26 cellular contexts compared by ENCODE assay signal in genomic region chr17:17406225-17406624, GRCh38.
DNase-seq lines count a peak whose midpoint lies in the region; ATAC-seq, FAIRE-seq and TF ChIP-seq lines count a peak whose summit lies in the region.
"Had no signal": no experiment of that assay in that cellular context is flagged by ENCODE, and none has a peak within 500 bp of the region (broad histone marks: within the 10 kb centered on the region; RNA-seq: fewer than 3 reads in every experiment).

No MANE protein-coding gene starts in this region.

- H3K4me3 Mint-ChIP-seq in endodermal cell: no peak overlapping the region
- H3K4me3 Mint-ChIP-seq in naive thymus-derived CD8-positive, alpha-beta T cell: peak overlapping the region in 4 of 10 donors; percentile 20 to 61 (median 37)
- H3K4me3 Mint-ChIP-seq: activated CD4-positive, alpha-beta memory T cell treated with anti-CD3 and anti-CD28 coated beads, Interleukin-2, amount 10 ng/mL, durations not matched to agents 7 days and 5 days; IgD-negative memory B cell; mesothelial cell of epicardium; stimulated activated naive B cell treated with anti-CD40 and anti-IgM and Interleukin-4, amounts not matched to agents 10 μg/mL and 1 μg/mL and 100 μg/mL, for 72 hours had no signal

- peaks cover 0 to 3% (median 0%) of the 10 kb centered on the region in 9 donors for H3K27me3 ChIP-seq in heart left ventricle
- H3K27me3 ChIP-seq in endodermal cell (ENCODE audit: control insufficient read depth, insufficient read depth, low read length, poor library complexity, severe bottlenecking): no peaks in the 10 kb centered on the region
- no peaks in the 10 kb centered on the region for H3K27me3 ChIP-seq in upper lobe of right lung
- H3K27me3 ChIP-seq: breast epithelium had no signal

- no peaks in the 10 kb centered on the region for H3K36me3 Mint-ChIP-seq in endodermal cell (ENCODE audit: low read depth)
- H3K36me3 Mint-ChIP-seq in naive thymus-derived CD8-positive, alpha-beta T cell: no peaks in the 10 kb centered on the region
- H3K36me3 Mint-ChIP-seq: mesothelial cell of epicardium had no signal

- H3K27ac ChIP-seq in heart left ventricle (no peak overlapping the region), endodermal cell (ENCODE audit: low read depth, low read length) (no peak overlapping the region), upper lobe of right lung (no peak overlapping the region)
- H3K27ac ChIP-seq: breast epithelium, RWPE1, tibial artery had no signal

- POLR2A ChIA-PET in naive thymus-derived CD8-positive, alpha-beta T cell (lab: Charles Lee): interaction anchor here (1.0 to 4.7 kb wide), 3 partner anchors 10 to 15 kb away, joined by 4 to 51 read pairs (median 5); no protein-coding TSS in a partner anchor

- ATAC-seq in left cardiac atrium (peak; percentile 55 to 86), heart left ventricle (no peak), upper lobe of right lung (peak; percentile 7)
- ATAC-seq in naive thymus-derived CD8-positive, alpha-beta T cell: no peak
- ATAC-seq: stimulated activated naive B cell treated with anti-CD40 and anti-IgM and Interleukin-4, amounts not matched to agents 10 μg/mL and 1 μg/mL and 100 μg/mL, for 72 hours had no signal

- H3K4me1 ChIP-seq in heart left ventricle (peaks cover 0 to 26% (median 0%) of the 10 kb centered on the region in 12 donors), endodermal cell (ENCODE audit: control insufficient read depth, insufficient read depth, low read length) (no peaks in the 10 kb centered on the region), upper lobe of right lung (peaks cover 16% of the 10 kb centered on the region)
- H3K4me1 ChIP-seq: breast epithelium, tibial artery had no signal

- WGBS in heart left ventricle, 4 donors: 73 to 84% (median 83%) methylated on average over 6 to 7 of the region's 7 CpGs
- WGBS in endodermal cell (ENCODE audit: insufficient coverage in 1 of 2, insufficient read length in 1 of 2), 2 experiments: 85 to 93% methylated on average over 6 to 7 of the region's 7 CpGs

- no peak overlapping the region for H3K4me3 ChIP-seq in heart left ventricle
- H3K4me3 ChIP-seq in endodermal cell (ENCODE audit: low read length): no peak overlapping the region
- H3K4me3 ChIP-seq in upper lobe of right lung: no peak overlapping the region
- H3K4me3 ChIP-seq: breast epithelium, coronary artery, skin epidermis, tibial artery had no signal

- H3K4me1 Mint-ChIP-seq in endodermal cell: peaks cover 13% of the 10 kb centered on the region
- H3K4me1 Mint-ChIP-seq in naive thymus-derived CD8-positive, alpha-beta T cell: peaks cover 37 to 74% (median 70%) of the 10 kb centered on the region in 4 donors
- H3K4me1 Mint-ChIP-seq: mesothelial cell of epicardium had no signal

- no peak for DNase-seq in left cardiac atrium
- no peak for DNase-seq in heart left ventricle
- DNase-seq in endodermal cell: peak; percentile 43
- DNase-seq in naive thymus-derived CD8-positive, alpha-beta T cell: no peak
- DNase-seq in upper lobe of right lung: peak; percentile 65
- no peak for DNase-seq in H54 (ENCODE audit: insufficient read length, low spot score)
- DNase-seq in cerebellar cortex (ENCODE audit: low spot score): no peak
- no peak for DNase-seq in NCI-H510A (lab: John Stamatoyannopoulos, UW)
- DNase-seq: activated CD4-positive, alpha-beta memory T cell treated with anti-CD3 and anti-CD28 coated beads, Interleukin-2, amount 10 ng/mL, durations not matched to agents 7 days and 5 days; activated naive CD4-positive, alpha-beta T cell treated with Interleukin-2 at 50 U/mL for 16 hours; activated T-cell treated with anti-CD3 and anti-CD28 coated beads, Interleukin-2, amount 50 U/mL, for 1 hour; amniotic stem cell; Calu3; glutamatergic neuron; NCI-H146; NCI-H69; stimulated activated naive B cell treated with anti-CD40 and anti-IgM and Interleukin-4, amounts not matched to agents 10 μg/mL and 1 μg/mL and 100 μg/mL, for 72 hours had no signal

- TF ChIP-seq POLR2A in heart left ventricle (IDR thresholded peaks at IDR 0.05) (no peak), H54 (IDR thresholded peaks at IDR 0.05; ENCODE audit: low read depth, low read length) (no peak)

- no peak overlapping the region for H3K9ac ChIP-seq in endodermal cell (ENCODE audit: extremely low read depth, low read length, poor library complexity, severe bottlenecking)

- peaks cover 13% of the 10 kb centered on the region for H3K27me3 Mint-ChIP-seq in endodermal cell (ENCODE audit: insufficient read depth)
- H3K27me3 Mint-ChIP-seq in naive thymus-derived CD8-positive, alpha-beta T cell: no peaks in the 10 kb centered on the region
- H3K27me3 Mint-ChIP-seq: stimulated activated naive B cell treated with anti-CD40 and anti-IgM and Interleukin-4, amounts not matched to agents 10 μg/mL and 1 μg/mL and 100 μg/mL, for 72 hours had no signal

- FAIRE-seq in H54 (lab: Jason Lieb, UNC): no peak
- FAIRE-seq: A204.1 had no signal

- intact Hi-C loops in left cardiac atrium (cut with DNase I) (loop anchor here in 1 of 2 donors (10.0 kb wide), 1 partner anchor 61 kb away; no protein-coding TSS in a partner anchor), heart left ventricle (cut with DNase I) (no loop called here), upper lobe of right lung (cut with DNase I) (no loop called here)

- H3K36me3 ChIP-seq in heart left ventricle: no peaks in the 10 kb centered on the region
- no peaks in the 10 kb centered on the region for H3K36me3 ChIP-seq in endodermal cell (ENCODE audit: control insufficient read depth, insufficient read depth, low read length)
- H3K36me3 ChIP-seq in upper lobe of right lung: no peaks in the 10 kb centered on the region
- H3K36me3 ChIP-seq: breast epithelium, tibial artery had no signal

- H3K27ac Mint-ChIP-seq in endodermal cell: no peak overlapping the region
- peak overlapping the region in 7 of 10 donors; percentile 8 to 88 (median 65) for H3K27ac Mint-ChIP-seq in naive thymus-derived CD8-positive, alpha-beta T cell
- H3K27ac Mint-ChIP-seq: activated CD4-positive, alpha-beta memory T cell treated with anti-CD3 and anti-CD28 coated beads, Interleukin-2, amount 10 ng/mL, durations not matched to agents 7 days and 5 days; mesothelial cell of epicardium; progenitor cell of endocrine pancreas; stimulated activated naive B cell treated with anti-CD40 and anti-IgM and Interleukin-4, amounts not matched to agents 10 μg/mL and 1 μg/mL and 100 μg/mL, for 72 hours had no signal

- no peaks in the 10 kb centered on the region for H3K9me3 ChIP-seq in heart left ventricle
- H3K9me3 ChIP-seq in endodermal cell (ENCODE audit: control insufficient read depth, low read length): no peaks in the 10 kb centered on the region
- no peaks in the 10 kb centered on the region for H3K9me3 ChIP-seq in upper lobe of right lung
- H3K9me3 ChIP-seq: breast epithelium, tibial artery had no signal

- no peaks in the 10 kb centered on the region for H3K9me3 Mint-ChIP-seq in endodermal cell
- H3K9me3 Mint-ChIP-seq in naive thymus-derived CD8-positive, alpha-beta T cell: no peaks in the 10 kb centered on the region
- H3K9me3 Mint-ChIP-seq: activated CD4-positive, alpha-beta memory T cell treated with anti-CD3 and anti-CD28 coated beads, Interleukin-2, amount 10 ng/mL, durations not matched to agents 7 days and 5 days; mesothelial cell of epicardium had no signal

- no peak for TF ChIP-seq CTCF in heart left ventricle (IDR thresholded peaks at IDR 0.05)
- no peak for TF ChIP-seq CTCF in endodermal cell (conservative IDR thresholded peaks at IDR 0.05)
- TF ChIP-seq CTCF in upper lobe of right lung (IDR thresholded peaks at IDR 0.05): no peak

Comparison
In these comparisons a context has a peak if more than half of its experiments do, and no peak if none do; other contexts are left out.
1. ATAC-seq: peak in left cardiac atrium (2 of 2) and upper lobe of right lung (single experiment); none in heart left ventricle (0 of 4) and naive thymus-derived CD8-positive, alpha-beta T cell (0 of 2).
2. DNase-seq: peak in endodermal cell (single experiment) and upper lobe of right lung (single experiment); none in left cardiac atrium (single experiment), heart left ventricle (0 of 5), naive thymus-derived CD8-positive, alpha-beta T cell (0 of 10), H54 (single experiment), cerebellar cortex (single experiment) and NCI-H510A (single experiment).